ENCODE assay signal across 1 cellular context in genomic region chr2:201918981-201919380, GRCh38.
TF ChIP-seq lines count a peak whose summit lies in the region.

No MANE protein-coding gene starts in this region.

TF ChIP-seq in HepG2, 621 proteins besides CTCF, POLR2A, EP300 and RAD21 (continued from another document):
- TF ChIP-seq MYPOP (CRISPR knock-in tag; IDR thresholded peaks at IDR 0.05) (no peak), TRAFD1 (CRISPR knock-in tag; IDR thresholded peaks at IDR 0.05; ENCODE audit: borderline replicate concordance) (no peak), RFXAP (CRISPR knock-in tag; IDR thresholded peaks at IDR 0.05; ENCODE audit: borderline replicate concordance) (no peak), ZNF264 (CRISPR knock-in tag; IDR thresholded peaks at IDR 0.05) (no peak), HMGXB4 (CRISPR knock-in tag; IDR thresholded peaks at IDR 0.05; ENCODE audit: borderline replicate concordance in 1 of 2, low read depth in 1 of 2) (no peak)
